In genomic region chr17:15943971-15944719, GRCh38 we compare ENCODE assay signal across 8 cellular contexts. TPM values are rescaled to one million over a fixed set of nuclear protein-coding genes. Genes with fewer than 3 reads are reported as not detected.
DNase-seq lines count a peak whose midpoint lies in the region; ATAC-seq, FAIRE-seq and TF ChIP-seq lines count a peak whose summit lies in the region.

No MANE protein-coding gene starts in this region.

- TF ChIP-seq POLR2A in GM12891 (IDR thresholded peaks at IDR 0.05; ENCODE audit: low read depth, low read length), result no peak

- H3K4me1 ChIP-seq in rectal smooth muscle tissue (ENCODE audit: control insufficient read depth, insufficient read depth, low read length) (peaks cover 6% of the 10 kb centered on the region), foreskin keratinocyte (peaks cover 15% of the 10 kb centered on the region)

- no peaks in the 10 kb centered on the region for H3K36me3 ChIP-seq in rectal smooth muscle tissue (ENCODE audit: control insufficient read depth, insufficient read depth, low read length)

- ATAC-seq in GM19468 (IDR thresholded peaks at IDR 0.05; ENCODE audit: extremely low read depth, unreplicated experiment) (peak; percentile 12), foreskin keratinocyte (no peak)

- DNase-seq in SK-N-DZ (ENCODE audit: low spot score) (peak; percentile 38), fibroblast of villous mesenchyme (ENCODE audit: low read depth) (no peak), GM12891 (ENCODE audit: insufficient read length, low spot score) (no peak), DMS 273 treated with DMSO at 0.1 percent for 48 hours (lab: John Stamatoyannopoulos, UW) (no peak), foreskin keratinocyte (no peak), DMS53 (lab: John Stamatoyannopoulos, UW) (no peak)

- H3K4me3 ChIP-seq in fibroblast of villous mesenchyme (ENCODE audit: low read depth, low read length), result peak overlapping the region; percentile 89
- peak overlapping the region; percentile 95 for H3K4me3 ChIP-seq in rectal smooth muscle tissue (ENCODE audit: low read length)

- no peak for FAIRE-seq in GM12891 (lab: Jason Lieb, UNC)

- no peak overlapping the region for H3K27ac ChIP-seq in rectal smooth muscle tissue (ENCODE audit: low read depth, low read length)
- no peak overlapping the region for H3K27ac ChIP-seq in foreskin keratinocyte

- H3K27me3 ChIP-seq in rectal smooth muscle tissue (ENCODE audit: control insufficient read depth, insufficient read depth, low read length) (peaks cover 2% of the 10 kb centered on the region), foreskin keratinocyte (no peaks in the 10 kb centered on the region)

- no peak for TF ChIP-seq CTCF in fibroblast of villous mesenchyme (IDR thresholded peaks at IDR 0.05; ENCODE audit: insufficient read depth, low read depth, low read length)
- TF ChIP-seq CTCF in foreskin keratinocyte (conservative IDR thresholded peaks at IDR 0.05), result no peak

- H3K9ac ChIP-seq in rectal smooth muscle tissue (ENCODE audit: low read length), result no peak overlapping the region

TF ChIP-seq in GM12891, 5 proteins besides CTCF, POLR2A, EP300 and RAD21:
- TF ChIP-seq SPI1 (IDR thresholded peaks at IDR 0.05; ENCODE audit: low read depth, low read length) (no peak), POU2F2 (IDR thresholded peaks at IDR 0.05; ENCODE audit: low read depth, low read length) (no peak), PAX5 (IDR thresholded peaks at IDR 0.05; ENCODE audit: insufficient read depth, low read length, severe bottlenecking) (no peak), POLR2AphosphoS5 (IDR thresholded peaks at IDR 0.05; ENCODE audit: low read depth, low read length) (no peak), TAF1 (IDR thresholded peaks at IDR 0.05; ENCODE audit: low read depth, low read length) (no peak)

RNA-seq across cellular contexts. Expression of gene ADORA2B, which starts 0.8 kb away (rescaled TPM):
- 3.2 and 3.7 TPM in 2 replicates for polyA plus RNA-seq in SK-N-DZ (2014; cell fraction: cytosol; rRNA removed)
- 1.5 and 3.7 TPM in 2 replicates for polyA plus RNA-seq in SK-N-DZ (2014; cell fraction: nucleus; rRNA removed)
- total RNA-seq in fibroblast of villous mesenchyme, result 14.8 and 50.5 TPM in 2 replicates
- 0.50 TPM for polyA plus RNA-seq in GM12891 (2012; ENCODE audit: low read depth, missing spikeins)
- 20.7 and 42.6 TPM in 2 replicates for total RNA-seq in foreskin keratinocyte
- 17.7 and 42.6 TPM in 2 replicates for polyA plus RNA-seq in foreskin keratinocyte

RNA-seq across cellular contexts. Expression of gene ZSWIM7, which starts 55.4 kb away (rescaled TPM):
- polyA plus RNA-seq in SK-N-DZ (2014; cell fraction: cytosol; rRNA removed), result 36.5 and 41.5 TPM in 2 replicates
- 47.8 and 51.5 TPM in 2 replicates for polyA plus RNA-seq in SK-N-DZ (2014; cell fraction: nucleus; rRNA removed)
- total RNA-seq in fibroblast of villous mesenchyme (5.6 and 16.8 TPM in 2 replicates), foreskin keratinocyte (26.7 and 31.5 TPM in 2 replicates)
- polyA plus RNA-seq in GM12891 (2012; ENCODE audit: low read depth, missing spikeins), result 10.2 TPM
- 39.2 and 50.1 TPM in 2 replicates for polyA plus RNA-seq in foreskin keratinocyte

RNA-seq across cellular contexts. Expression of gene TTC19, which starts 55.5 kb away (rescaled TPM):
- 62.0 and 65.7 TPM in 2 replicates for polyA plus RNA-seq in SK-N-DZ (2014; cell fraction: cytosol; rRNA removed)
- polyA plus RNA-seq in SK-N-DZ (2014; cell fraction: nucleus; rRNA removed), result 59.9 and 74.4 TPM in 2 replicates
- total RNA-seq in fibroblast of villous mesenchyme, result 41.0 and 47.7 TPM in 2 replicates
- 16.2 TPM for polyA plus RNA-seq in GM12891 (2012; ENCODE audit: low read depth, missing spikeins)
- 25.2 and 26.0 TPM in 2 replicates for total RNA-seq in foreskin keratinocyte
- polyA plus RNA-seq in foreskin keratinocyte, result 16.0 and 17.1 TPM in 2 replicates
